ENCODE assay signal across 31 cellular contexts in genomic region chr20:57531986-57532566, GRCh38. TPM values are rescaled to one million over a fixed set of nuclear protein-coding genes. Genes with fewer than 3 reads are reported as not detected.
"Had no signal": no experiment of that assay in that cellular context is flagged by ENCODE, and none has a peak within 500 bp of the region (broad histone marks: within the 10 kb centered on the region; RNA-seq: fewer than 3 reads in every experiment).

No MANE protein-coding gene starts in this region.

- H3K27me3 ChIP-seq: neural progenitor cell, right atrium auricular region had no signal

- H3K4me1 ChIP-seq: breast epithelium, neural progenitor cell, right atrium auricular region, tibial nerve had no signal

- DNase-seq: activated CD4-positive, alpha-beta memory T cell treated with anti-CD3 and anti-CD28 coated beads, Interleukin-2, amount 10 ng/mL, durations not matched to agents 7 days and 5 days; activated CD4-positive, alpha-beta T cell treated with anti-CD3 and anti-CD28 coated beads, Interleukin-2, amount 10 ng/mL, durations not matched to agents 7 days and 5 days; activated CD4-positive, CD25-positive, alpha-beta regulatory T cell treated with anti-CD3 and anti-CD28 coated beads, Interleukin-2, amount 50 U/mL, for 72 hours; activated CD8-positive, alpha-beta memory T cell treated with anti-CD3 and anti-CD28 coated beads, Interleukin-2, amount 50 U/mL, for 48 hours; activated naive CD8-positive, alpha-beta T cell treated with anti-CD3 and anti-CD28 coated beads, Interleukin-2, amount 50 U/mL, for 24 hours; activated T-cell treated with anti-CD3 and anti-CD28 coated beads, Interleukin-2, amount 50 U/mL, for 4 hours; effector memory CD8-positive, alpha-beta T cell; head of caudate nucleus; left ventricle myocardium superior; mammary epithelial cell; natural killer cell; stimulated activated CD4-positive, alpha-beta T cell treated with anti-CD3 and anti-CD28 coated beads, Interleukin-2, amount 100 ng/mL, for 48 hours; stimulated activated naive CD4-positive, alpha-beta T cell treated with Interleukin-2 at 50 U/mL for 16 hours; T-helper 2 cell had no signal

- H3K27ac ChIP-seq: breast epithelium, gastroesophageal sphincter, neural progenitor cell, right atrium auricular region, tibial nerve had no signal

- ATAC-seq: activated naive CD8-positive, alpha-beta T cell treated with anti-CD3 and anti-CD28 coated beads, Interleukin-2, amount 50 U/mL, for 24 hours; activated T-cell treated with anti-CD3 and anti-CD28 coated beads, Interleukin-2, amount 50 U/mL, for 4 hours; effector memory CD8-positive, alpha-beta T cell; gastroesophageal sphincter; left ventricle myocardium superior; natural killer cell; SK-N-SH treated with all-trans-retinoic acid at 6 μM for 48 hours had no signal

- H3K36me3 ChIP-seq: breast epithelium, gastroesophageal sphincter, neural progenitor cell, right atrium auricular region, tibial nerve had no signal

- H3K4me3 ChIP-seq: breast epithelium, gastroesophageal sphincter, neural progenitor cell, right atrium auricular region, tibial nerve had no signal

- FAIRE-seq: islet of Langerhans, urothelium cell line had no signal

- H3K9me3 ChIP-seq: breast epithelium had no signal

- H3K4me2 ChIP-seq: neural progenitor cell had no signal

- H2AFZ ChIP-seq: neural progenitor cell had no signal

RNA-seq across cellular contexts. Expression of gene CTCFL, which starts 7.1 kb away (rescaled TPM):
- total RNA-seq: activated CD4-positive, alpha-beta memory T cell treated with anti-CD3 and anti-CD28 coated beads, Interleukin-2, amount 10 ng/mL, durations not matched to agents 7 days and 5 days; activated CD4-positive, alpha-beta T cell treated with anti-CD3 and anti-CD28 coated beads, Interleukin-2, amount 10 ng/mL, durations not matched to agents 7 days and 5 days; activated T-helper 2 cell treated with anti-CD3 and anti-CD28 coated beads, Interferon-gamma antibody, Interleukin-2, Interleukin-4, amounts not matched to agents 10 μg/mL and 5 μg/mL and 100 μg/mL, durations not matched to agents 14 hours and 24 hours and 36 hours; breast epithelium; dermis microvascular lymphatic vessel endothelial cell; fibroblast of lung; fibroblast of villous mesenchyme; gastroesophageal sphincter; left ventricle myocardium superior; mammary epithelial cell; natural killer cell; omental fat pad; pulmonary artery endothelial cell; right atrium auricular region; temporal lobe; tibial nerve had no signal
- polyA plus RNA-seq: esophagus, fibroblast of lung, mammary epithelial cell had no signal

RNA-seq across cellular contexts. Expression of gene PCK1, which starts 28.8 kb away (rescaled TPM):
- total RNA-seq: activated CD4-positive, alpha-beta memory T cell treated with anti-CD3 and anti-CD28 coated beads, Interleukin-2, amount 10 ng/mL, durations not matched to agents 7 days and 5 days; activated CD4-positive, alpha-beta T cell treated with anti-CD3 and anti-CD28 coated beads, Interleukin-2, amount 10 ng/mL, durations not matched to agents 7 days and 5 days; activated T-helper 2 cell treated with anti-CD3 and anti-CD28 coated beads, Interferon-gamma antibody, Interleukin-2, Interleukin-4, amounts not matched to agents 10 μg/mL and 5 μg/mL and 100 μg/mL, durations not matched to agents 14 hours and 24 hours and 36 hours; dermis microvascular lymphatic vessel endothelial cell; fibroblast of villous mesenchyme; mammary epithelial cell; mesothelial cell of epicardium; natural killer cell; pulmonary artery endothelial cell had no signal
- polyA plus RNA-seq: fibroblast of lung, mammary epithelial cell had no signal
